8 cellular contexts compared by ENCODE assay signal in genomic region chr16:66740533-66740932, GRCh38. TPM values are rescaled to one million over a fixed set of nuclear protein-coding genes. Genes with fewer than 3 reads are reported as not detected.
DNase-seq lines count a peak whose midpoint lies in the region; ATAC-seq, FAIRE-seq and TF ChIP-seq lines count a peak whose summit lies in the region.
"Had no signal": no experiment of that assay in that cellular context is flagged by ENCODE, and none has a peak within 500 bp of the region (broad histone marks: within the 10 kb centered on the region; RNA-seq: fewer than 3 reads in every experiment).

No MANE protein-coding gene starts in this region.

- H3K27me3 ChIP-seq in HUES64 (ENCODE audit: insufficient read depth, low read length) (no peaks in the 10 kb centered on the region), K562 (ENCODE audit: control insufficient read depth in 2 of 2, insufficient read depth in 2 of 2, low read length in 2 of 2) (no peaks in the 10 kb centered on the region), ovary (no peaks in the 10 kb centered on the region)

- in situ Hi-C loops in K562 (cut with MboI): no loop called here

- TF ChIP-seq RAD21 in K562 (CRISPR knock-in tag; conservative IDR thresholded peaks at IDR 0.05 in 1 of 2, IDR thresholded peaks at IDR 0.05 in 1 of 2): no peak

- no peak for TF ChIP-seq EP300 in K562 (IDR thresholded peaks at IDR 0.05; ENCODE audit: low read length)
- TF ChIP-seq EP300 in ovary (IDR thresholded peaks at IDR 0.05): no peak

- ATAC-seq in K562 (peak; percentile 89), HG02981 (IDR thresholded peaks at IDR 0.05; ENCODE audit: unreplicated experiment) (no peak)

- H3K9ac ChIP-seq in HUES64 (ENCODE audit: low read depth, low read length): no peak overlapping the region
- peak overlapping the region; percentile 16 to 56; a peak in 2 of 4 replicates for H3K9ac ChIP-seq in K562 (ENCODE audit: insufficient read depth in 1 of 2, low read depth in 2 of 2, low read length in 2 of 2)

- H3K4me3 ChIP-seq in HUES64 (ENCODE audit: low read length): no peak overlapping the region
- no peak overlapping the region for H3K4me3 ChIP-seq in K562
- 0 out of 2 replicates have a peak overlapping the region, but pooled peaks have one; percentile 10 for H3K4me3 ChIP-seq in iPS-18c (ENCODE audit: insufficient read depth, low read depth, low read length)
- no peak overlapping the region for H3K4me3 ChIP-seq in ovary

- TF ChIP-seq CTCF in K562 (IDR thresholded peaks at IDR 0.05 in 2 of 3, conservative IDR thresholded peaks at IDR 0.05 in 1 of 3; ENCODE audit: insufficient read depth in 2 of 3, low read depth in 1 of 3, low read length in 3 of 3) (no peak), ovary (IDR thresholded peaks at IDR 0.05) (no peak)

- H3K4me2 ChIP-seq in K562 (ENCODE audit: insufficient read depth, low read length): peak overlapping the region; percentile 52

- H3K4me1 ChIP-seq in HUES64 (ENCODE audit: insufficient read depth, low read length) (peaks cover 13% of the 10 kb centered on the region), K562 (replicated peaks in 1 of 2; ENCODE audit: control insufficient read depth in 2 of 2, insufficient read depth in 2 of 2, low read length in 2 of 2) (peaks cover 12 to 24% of the 10 kb centered on the region in 2 experiments; a peak in 4 of 5 replicates), ovary (ENCODE audit: insufficient read depth) (peaks cover 2% of the 10 kb centered on the region)

- peaks cover 40% of the 10 kb centered on the region for H3K79me2 ChIP-seq in K562 (ENCODE audit: control insufficient read depth, insufficient read depth, low read length)

- H3K36me3 ChIP-seq in HUES64 (ENCODE audit: insufficient read depth, low read length): peaks cover 97% of the 10 kb centered on the region
- peaks cover 93% of the 10 kb centered on the region for H3K36me3 ChIP-seq in K562 (ENCODE audit: control insufficient read depth, insufficient read depth, low read length)
- no peaks in the 10 kb centered on the region for H3K36me3 ChIP-seq in ovary

- no peaks in the 10 kb centered on the region for H3K9me1 ChIP-seq in K562 (ENCODE audit: control insufficient read depth, insufficient read depth, low read length)

- no peak overlapping the region for H2AFZ ChIP-seq in K562 (ENCODE audit: low read depth, low read length)

- POLR2A ChIA-PET in K562 (lab: Yijun Ruan, JAX): interaction anchor here (0.6 to 5.1 kb wide), 9 partner anchors 8 to 324 kb away, joined by 3 to 33 read pairs (median 4); partner anchors contain the start of gene DYNC1LI2

- no peak for TF ChIP-seq POLR2A in K562 (conservative IDR thresholded peaks at IDR 0.05)
- TF ChIP-seq POLR2A in ovary (IDR thresholded peaks at IDR 0.05): no peak

- H3K9me3 ChIP-seq in HUES64 (ENCODE audit: insufficient read depth, low read depth, low read length) (no peaks in the 10 kb centered on the region), K562 (replicated peaks; ENCODE audit: control insufficient read depth, insufficient read depth, low read depth, low read length) (no peaks in the 10 kb centered on the region), iPS-18c (ENCODE audit: control insufficient read depth, insufficient read depth, low read length) (no peaks in the 10 kb centered on the region), ovary (no peaks in the 10 kb centered on the region)

- 79% methylated on average over 2 of the region's 2 CpGs for WGBS in HUES64
- WGBS in K562 (ENCODE audit: insufficient coverage, low coverage, missing lambda C conversion rate): 26% methylated on average over 2 of the region's 2 CpGs
- WGBS in ovary, 3 donors: 61 to 72% (median 70%) methylated on average over 2 of the region's 2 CpGs

- intact Hi-C loops in K562 (cut with micrococcal nuclease) (loop anchor here (5.0 kb wide), 1 partner anchor 78 kb away; no protein-coding TSS in a partner anchor), ovary (cut with DNase I) (no loop called here)

- FAIRE-seq in K562 (lab: Jason Lieb, UNC): peak; percentile 76

- no peaks in the 10 kb centered on the region; the same call in 1 of the 2 replicates for H4K20me1 ChIP-seq in K562 (replicated peaks; ENCODE audit: control insufficient read depth, insufficient read depth, low read length)

- peak overlapping the region; percentile 40; the same call in 1 of the 2 replicates for H3K27ac ChIP-seq in HUES64 (ENCODE audit: low read depth, low read length)
- H3K27ac ChIP-seq in K562 (ENCODE audit: extremely low read depth, low read depth, low read length): peak overlapping the region; percentile 43
- peak overlapping the region; percentile 94 for H3K27ac ChIP-seq in substantia nigra (ENCODE audit: low read depth, low read length, poor library complexity, severe bottlenecking)
- H3K27ac ChIP-seq in ovary: no peak overlapping the region

- BruUV-seq in K562 (replicated peaks; lab: Mats Ljungman, UMichigan): TSS peak; percentile 3

- DNase-seq in K562 (ENCODE audit: extremely low read depth in 1 of 4, low spot score in 3 of 4): peak; percentile 48 to 67 (median 56)
- peak in 2 of 49 donors; percentile 20 to 36 for DNase-seq in substantia nigra (lab: John Stamatoyannopoulos, UW)
- no peak for DNase-seq in ovary
- DNase-seq in AML-193 (lab: John Stamatoyannopoulos, UW): no peak
- DNase-seq: activated CD4-positive, alpha-beta T cell treated with anti-CD3 and anti-CD28 coated beads for 1 hour had no signal

- CTCF ChIA-PET in K562 (lab: Yijun Ruan, JAX; ENCODE audit: low intra/inter-chr PET ratio): no interaction called here

TF ChIP-seq in K562, 482 proteins besides CTCF, POLR2A, EP300 and RAD21 (continues in another document):
- peak; percentile 53 for TF ChIP-seq MAFK (IDR thresholded peaks at IDR 0.05; ENCODE audit: low read length)

RNA-seq across cellular contexts. Expression of gene DYNC1LI2, which starts 10.9 kb away (rescaled TPM):
- polyA plus RNA-seq in HUES64 (2013, experiment 1 of 2): 52.2 TPM
- polyA plus RNA-seq in HUES64 (2013, experiment 2 of 2): 46.8 TPM
- 247 and 297 TPM in 2 replicates for total RNA-seq in K562 (2011; cell fraction: chromatin; rRNA removed; ENCODE audit: low replicate concordance)
- total RNA-seq in K562 (2011; cell fraction: nucleolus; rRNA removed): 102 and 117 TPM in 2 replicates
- total RNA-seq in K562 (2011; cell fraction: nucleoplasm; rRNA removed): 156 and 208 TPM in 2 replicates
- total RNA-seq in K562 (2014; rRNA removed) (33.3 and 53.3 TPM in 2 replicates), K562 (2014; rRNA removed; fragmentation: Illumina TruSeq; extraction: Trizol) (35.1 and 40.0 TPM in 2 replicates), K562 (2015; rRNA removed; fragmentation: Illumina TruSeq; extraction: Trizol) (38.2 and 39.7 TPM in 2 replicates), K562 (2021) (40.8 and 48.9 TPM in 2 replicates), ovary (100 to 1,000 TPM in 3 of 7 donors, 10 to 100 TPM in 4; 71.3 to 116 (median 94.8) TPM)
- polyA plus RNA-seq in K562 (2011; rRNA removed) (40.2 and 44.5 TPM in 2 replicates), K562 (2014; fragmentation: Illumina TruSeq; extraction: Trizol) (31.7 and 39.4 TPM in 2 replicates), K562 (2014; fragmentation: Nextera tagmentation; extraction: Ambion mirVana) (1 to 10 TPM; 5.1 to 7.0 TPM), K562 (2014; rRNA removed) (47.6 and 47.8 TPM in 2 replicates), ovary (10 to 100 TPM; 44.3 to 91.3 TPM)
- 16.7 and 24.3 TPM in 2 replicates for polyA plus RNA-seq in K562 (2011; cell fraction: cytosol; rRNA removed)
- polyA plus RNA-seq in K562 (2011; cell fraction: nucleus; rRNA removed): 140 and 177 TPM in 2 replicates
- 25.0 and 29.6 TPM in 2 replicates for polyA plus RNA-seq in K562 (2012)
- 35.7 and 40.6 TPM in 2 replicates for polyA minus RNA-seq in K562 (2011; rRNA and poly(A)+ RNA removed)
- polyA minus RNA-seq in K562 (2011; cell fraction: cytosol; rRNA and poly(A)+ RNA removed): 22.7 and 23.1 TPM in 2 replicates
- polyA minus RNA-seq in K562 (2011; cell fraction: nucleus; rRNA and poly(A)+ RNA removed): 47.3 and 62.5 TPM in 2 replicates

RNA-seq across cellular contexts. Expression of gene CMTM4, which starts 44.0 kb away (rescaled TPM):
- polyA plus RNA-seq in HUES64 (2013, experiment 1 of 2): 19.2 TPM
- 25.7 TPM for polyA plus RNA-seq in HUES64 (2013, experiment 2 of 2)
- total RNA-seq in K562 (2011; cell fraction: chromatin; rRNA removed; ENCODE audit: low replicate concordance): 32.4 and 38.7 TPM in 2 replicates
- total RNA-seq in K562 (2011; cell fraction: nucleolus; rRNA removed): 32.0 and 33.0 TPM in 2 replicates
- total RNA-seq in K562 (2011; cell fraction: nucleoplasm; rRNA removed): 38.0 and 47.5 TPM in 2 replicates
- total RNA-seq in K562 (2014; rRNA removed) (11.6 and 13.3 TPM in 2 replicates), K562 (2014; rRNA removed; fragmentation: Illumina TruSeq; extraction: Trizol) (14.9 and 15.2 TPM in 2 replicates), K562 (2015; rRNA removed; fragmentation: Illumina TruSeq; extraction: Trizol) (11.1 and 12.3 TPM in 2 replicates), K562 (2021) (19.5 and 19.9 TPM in 2 replicates), ovary (10 to 100 TPM; 12.2 to 47.1 (median 15.1) TPM)
- polyA plus RNA-seq in K562 (2011; rRNA removed) (21.3 and 24.0 TPM in 2 replicates), K562 (2014; fragmentation: Illumina TruSeq; extraction: Trizol) (12.5 and 12.9 TPM in 2 replicates), K562 (2014; fragmentation: Nextera tagmentation; extraction: Ambion mirVana) (1 to 10 TPM; 2.0 to 2.3 TPM), K562 (2014; rRNA removed) (13.5 and 16.2 TPM in 2 replicates), ovary (1 to 10 TPM; 5.4 to 9.2 TPM)
- polyA plus RNA-seq in K562 (2011; cell fraction: cytosol; rRNA removed): 19.3 and 28.8 TPM in 2 replicates
- polyA plus RNA-seq in K562 (2011; cell fraction: nucleus; rRNA removed): 57.4 and 63.9 TPM in 2 replicates
- 9.5 and 12.6 TPM in 2 replicates for polyA plus RNA-seq in K562 (2012)
- 22.2 and 25.2 TPM in 2 replicates for polyA minus RNA-seq in K562 (2011; rRNA and poly(A)+ RNA removed)
- polyA minus RNA-seq in K562 (2011; cell fraction: cytosol; rRNA and poly(A)+ RNA removed): 17.4 and 18.7 TPM in 2 replicates
- polyA minus RNA-seq in K562 (2011; cell fraction: nucleus; rRNA and poly(A)+ RNA removed): 13.3 and 20.4 TPM in 2 replicates

Comparison
In these comparisons a context has a peak if more than half of its experiments do, and no peak if none do; other contexts are left out.
1. H3K27ac ChIP-seq: peak in HUES64 (single experiment), K562 (single experiment) and substantia nigra (single experiment); none in ovary (0 of 2).
2. DNase-seq: peak in K562 (4 of 4); none in ovary (0 of 5) and AML-193 (0 of 2).